ENCODE assay signal across 8 cellular contexts in the genomic region with DNA sequence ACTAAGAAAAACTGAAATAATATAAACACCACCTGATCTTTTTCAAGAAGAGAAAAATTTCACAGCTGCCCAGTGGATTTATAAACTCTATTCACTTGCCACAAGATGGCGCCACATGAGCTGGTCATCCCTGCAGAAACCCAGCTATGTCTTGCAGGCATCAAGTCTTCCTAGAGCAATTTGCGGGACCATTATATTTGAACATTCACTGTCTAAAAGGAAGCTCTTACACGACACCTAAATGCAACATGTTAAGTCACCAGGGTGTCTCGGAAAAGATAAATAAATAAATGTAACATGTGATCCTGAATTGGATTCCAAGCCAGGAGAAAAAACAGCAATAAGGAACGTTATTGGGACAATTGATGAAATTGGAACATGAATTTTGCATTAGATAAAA. TPM values are rescaled to one million over a fixed set of nuclear protein-coding genes. Genes with fewer than 3 reads are reported as not detected.
A peak's percentile ranks its signal among the peaks of the same experiment; 100 is the strongest.
DNase-seq lines count a peak whose midpoint lies in the region; ATAC-seq and TF ChIP-seq lines count a peak whose summit lies in the region.

No MANE protein-coding gene starts in this region.

- no peaks in the 10 kb centered on the region for H3K36me3 ChIP-seq in GM23248 (ENCODE audit: low read depth)
- H3K36me3 ChIP-seq in right lobe of liver = no peaks in the 10 kb centered on the region

- H3K79me2 ChIP-seq in GM23248 (ENCODE audit: insufficient read depth) = no peaks in the 10 kb centered on the region

- H3K9me2 ChIP-seq in GM23248 (ENCODE audit: insufficient read depth) = no peaks in the 10 kb centered on the region

- H3K27ac ChIP-seq in GM23248 (no peak overlapping the region), right lobe of liver (no peak overlapping the region)

- no peak overlapping the region for H3K9ac ChIP-seq in GM23248

- no peaks in the 10 kb centered on the region for H4K20me1 ChIP-seq in GM23248 (ENCODE audit: insufficient read depth)

- CTCF ChIA-PET in AG04449 (lab: Yijun Ruan, JAX) = interaction anchor here (0.6 to 3.1 kb wide), 58 partner anchors 8 to 330 kb away, joined by 3 to 57 read pairs (median 5); partner anchors contain the start of genes AKT2, BLVRB, C19orf47 and LTBP4

- in situ Hi-C loops in GM23248 (cut with MboI) = no loop called here

- 9 to 18% methylated on average over 5 of the region's 5 CpGs for WGBS in GM23248 (ENCODE audit: low coverage in 1 of 2, low lambda C conversion rate in 2 of 2, missing lambda C conversion rate in 2 of 2), 2 experiments
- WGBS in right lobe of liver (ENCODE audit: insufficient coverage, low coverage, low lambda C conversion rate, missing lambda C conversion rate) = 4% methylated on average over 5 of the region's 5 CpGs

- H2AFZ ChIP-seq in GM23248 = no peak overlapping the region

- H3K9me3 ChIP-seq in GM23248 (ENCODE audit: low read depth) (no peaks in the 10 kb centered on the region), right lobe of liver (no peaks in the 10 kb centered on the region)

- H3K4me3 ChIP-seq in AG04449 (ENCODE audit: low read depth, low read length) (no peak overlapping the region), GM23248 (no peak overlapping the region), right lobe of liver (no peak overlapping the region)

- H3K4me1 ChIP-seq in GM23248 (ENCODE audit: insufficient read depth) (no peaks in the 10 kb centered on the region), right lobe of liver (no peaks in the 10 kb centered on the region)

- ATAC-seq in right lobe of liver (peak; percentile 86 to 94 (median 86)), GM21529 (IDR thresholded peaks at IDR 0.05; ENCODE audit: unreplicated experiment) (no peak)

- H3K4me2 ChIP-seq in GM23248 (ENCODE audit: unreplicated experiment) = no peak overlapping the region

- intact Hi-C loops in right lobe of liver (cut with DNase I) = no loop called here

- 0 out of 2 replicates have a peak, but pooled peaks cover 7% of the 10 kb centered on the region for H3F3A ChIP-seq in GM23248 (ENCODE audit: insufficient read depth)

- peak; percentile 60 for DNase-seq in AG04449 (ENCODE audit: low read depth, low spot score)
- peak; percentile 91 for DNase-seq in GM23248
- DNase-seq in NCI-H460 (ENCODE audit: extremely low read depth, low read depth) = peak; percentile 76
- peak; percentile 54 for DNase-seq in activated CD4-positive, alpha-beta T cell treated with anti-CD3 and anti-CD28 coated beads for 1 hour
- DNase-seq in cerebellum (ENCODE audit: low spot score) = peak; percentile 80
- peak; percentile 67 to 79 (median 73) for DNase-seq in right lobe of liver
- DNase-seq in stimulated activated CD4-positive, alpha-beta T cell treated with anti-CD3 and anti-CD28 coated beads, TNF-alpha, amount 100 ng/mL, for 4 hours (ENCODE audit: low read depth in 3 of 3) = peak; percentile 26 to 45 (median 34)

- TF ChIP-seq POLR2A in right lobe of liver (IDR thresholded peaks at IDR 0.05) = no peak

- POLR2A ChIA-PET in AG04449 (lab: Yijun Ruan, JAX) = interaction anchor here (0.7 to 1.1 kb wide), 5 partner anchors 9 to 129 kb away, joined by 3 to 4 read pairs (median 3); partner anchors contain the start of gene SERTAD1

- H3K27me3 ChIP-seq in GM23248 (replicated peaks; ENCODE audit: insufficient read depth) (no peaks in the 10 kb centered on the region), right lobe of liver (no peaks in the 10 kb centered on the region)

- TF ChIP-seq CTCF in AG04449 (IDR thresholded peaks at IDR 0.05; ENCODE audit: insufficient read depth, low read length, missing control alignments) = peak; percentile 65
- peak; percentile 64 to 81 (median 68) for TF ChIP-seq CTCF in right lobe of liver (IDR thresholded peaks at IDR 0.05)

RNA-seq across cellular contexts. Expression of gene AKT2, which starts 20.3 kb away (rescaled TPM):
- 123 and 145 TPM in 2 replicates for total RNA-seq in GM23248 (2014; rRNA removed; shearing (Covaris generic))
- 41.5 and 42.5 TPM in 2 replicates for polyA plus RNA-seq in GM23248 (2016; fragmentation: Nextera tagmentation; extraction: Ambion mirVana)
- total RNA-seq in NCI-H460 (2014; rRNA removed; shearing (Covaris generic)) = 39.1 and 39.3 TPM in 2 replicates
- 141 and 272 TPM in 2 replicates for polyA plus RNA-seq in NCI-H460 (2014; cell fraction: nucleus; rRNA removed)
- total RNA-seq in cerebellum (90.2 TPM), right lobe of liver (100 to 1,000 TPM in 3 of 6 experiments, 10 to 100 TPM in 3; 83.2 to 132 (median 107) TPM)

RNA-seq across cellular contexts. Expression of gene C19orf47, which starts 42.8 kb away (rescaled TPM):
- total RNA-seq in GM23248 (2014; rRNA removed; shearing (Covaris generic)) = 6.2 and 13.2 TPM in 2 replicates
- polyA plus RNA-seq in GM23248 (2016; fragmentation: Nextera tagmentation; extraction: Ambion mirVana) = 10.9 and 11.2 TPM in 2 replicates
- total RNA-seq in NCI-H460 (2014; rRNA removed; shearing (Covaris generic)) = 2.9 and 4.9 TPM in 2 replicates
- 3.5 and 7.1 TPM in 2 replicates for polyA plus RNA-seq in NCI-H460 (2014; cell fraction: nucleus; rRNA removed)
- total RNA-seq in cerebellum = 13.7 TPM
- 1 to 10 TPM; 4.8 to 8.1 (median 5.5) TPM for total RNA-seq in right lobe of liver

RNA-seq across cellular contexts. Expression of gene PLD3, which starts 43.1 kb away (rescaled TPM):
- total RNA-seq in GM23248 (2014; rRNA removed; shearing (Covaris generic)) = 483 and 536 TPM in 2 replicates
- 361 and 373 TPM in 2 replicates for polyA plus RNA-seq in GM23248 (2016; fragmentation: Nextera tagmentation; extraction: Ambion mirVana)
- 110 and 113 TPM in 2 replicates for total RNA-seq in NCI-H460 (2014; rRNA removed; shearing (Covaris generic))
- 109 and 942 TPM in 2 replicates for polyA plus RNA-seq in NCI-H460 (2014; cell fraction: nucleus; rRNA removed)
- 106 TPM for total RNA-seq in cerebellum
- total RNA-seq in right lobe of liver = 100 to 1,000 TPM in 4 of 6 experiments, 10 to 100 TPM in 2; 84.7 to 197 (median 113) TPM

Comparison
In these comparisons a context has a peak if more than half of its experiments do, and no peak if none do; other contexts are left out.
1. DNase-seq: peak in every context shown above with its lines; median percentile 91 in GM23248; 80 in cerebellum; 76 in NCI-H460; 73 in right lobe of liver; 60 in AG04449; 54 in activated CD4-positive, alpha-beta T cell treated with anti-CD3 and anti-CD28 coated beads for 1 hour; 34 in stimulated activated CD4-positive, alpha-beta T cell treated with anti-CD3 and anti-CD28 coated beads, TNF-alpha, amount 100 ng/mL, for 4 hours.